ENCODE assay signal across 8 cellular contexts in genomic region chr1:2091611-2092604, GRCh38. TPM values are rescaled to one million over a fixed set of nuclear protein-coding genes. Genes with fewer than 3 reads are reported as not detected.
DNase-seq lines count a peak whose midpoint lies in the region; TF ChIP-seq lines count a peak whose summit lies in the region.

No MANE protein-coding gene starts in this region.

- TF ChIP-seq CTCF in 22Rv1 (IDR thresholded peaks at IDR 0.05) (peak; percentile 1; the same call in 1 of the 2 replicates), foreskin fibroblast (IDR thresholded peaks at IDR 0.05; ENCODE audit: low read depth, low read length) (peak; percentile 57), retinal pigment epithelial cell (conservative IDR thresholded peaks at IDR 0.05; ENCODE audit: low read depth, low read length) (peak; percentile 66)

- in situ Hi-C loops in G401 (cut with HindIII; ENCODE audit: low sequenced_read_pairs) = no loop called here

- DNase-seq in HuH-7.5 (ENCODE audit: low spot score) = peak; percentile 75
- DNase-seq in activated T-cell treated with anti-CD3 and anti-CD28 coated beads for 4 hours = peak; percentile 34
- peak in 1 of 2 donors; percentile 41 for DNase-seq in foreskin fibroblast
- DNase-seq in retinal pigment epithelial cell (ENCODE audit: low read depth) = no peak
- no peak for DNase-seq in cerebellar cortex (ENCODE audit: low spot score)
- DNase-seq in SW 1271 (lab: John Stamatoyannopoulos, UW) = no peak
- no peak for DNase-seq in G401 (ENCODE audit: low spot score)

- no peak overlapping the region for H3K4me3 ChIP-seq in foreskin fibroblast (ENCODE audit: low read depth in 1 of 2, low read length in 2 of 2)
- no peak overlapping the region for H3K4me3 ChIP-seq in retinal pigment epithelial cell (ENCODE audit: low read length)

- no peak overlapping the region for H3K27ac ChIP-seq in 22Rv1

RNA-seq across cellular contexts. Expression of gene PRKCZ, which starts 41.7 kb away (rescaled TPM):
- 96.8 and 107 TPM in 2 replicates for total RNA-seq in G401 (2014; rRNA removed; shearing (Covaris generic))

Comparison
In these comparisons a context has a peak if more than half of its experiments do, and no peak if none do; other contexts are left out.
1. CTCF ChIP-seq: peak in every context shown above with its lines; median percentile 66 in retinal pigment epithelial cell; 57 in foreskin fibroblast; 1 in 22Rv1.
2. DNase-seq: peak in HuH-7.5 (single experiment) and activated T-cell treated with anti-CD3 and anti-CD28 coated beads for 4 hours (single experiment); none in retinal pigment epithelial cell (single experiment), cerebellar cortex (single experiment), SW 1271 (0 of 2) and G401 (single experiment).